In genomic region chr11:59616396-59616982, GRCh38 we compare ENCODE assay signal across 8 cellular contexts. TPM values are rescaled to one million over a fixed set of nuclear protein-coding genes. Genes with fewer than 3 reads are reported as not detected.
DNase-seq lines count a peak whose midpoint lies in the region; ATAC-seq and TF ChIP-seq lines count a peak whose summit lies in the region.

No MANE protein-coding gene starts in this region.

- H3K4me1 ChIP-seq in body of pancreas (peaks cover 38% of the 10 kb centered on the region), transverse colon (peaks cover 29 to 40% (median 35%) of the 10 kb centered on the region in 4 donors)

- H3K27me3 ChIP-seq in body of pancreas: no peaks in the 10 kb centered on the region
- no peaks in the 10 kb centered on the region for H3K27me3 ChIP-seq in transverse colon

- no peak for TF ChIP-seq CTCF in body of pancreas (IDR thresholded peaks at IDR 0.05)
- TF ChIP-seq CTCF in lower leg skin (IDR thresholded peaks at IDR 0.05): no peak
- TF ChIP-seq CTCF in transverse colon (IDR thresholded peaks at IDR 0.05): no peak

- no peak for ATAC-seq in body of pancreas
- ATAC-seq in GM21529 (IDR thresholded peaks at IDR 0.05; ENCODE audit: unreplicated experiment): no peak

- TF ChIP-seq POLR2A in body of pancreas (IDR thresholded peaks at IDR 0.05) (peak in 2 of 3 donors; percentile 66 to 71), lower leg skin (IDR thresholded peaks at IDR 0.05) (peak in 1 of 2 donors; percentile 8), transverse colon (IDR thresholded peaks at IDR 0.05) (peak; percentile 49)

- intact Hi-C loops in body of pancreas (cut with DNase I): no loop called here
- intact Hi-C loops in lower leg skin (cut with DNase I; ENCODE audit: low total_unique reads): no loop called here
- intact Hi-C loops in transverse colon (cut with DNase I; ENCODE audit: low total_unique reads): loop anchor here (5.0 kb wide), 1 partner anchor 51 kb away; the partner anchor contains the start of gene PATL1

- H3K36me3 ChIP-seq in body of pancreas (replicated peaks in 1 of 2; ENCODE audit: insufficient read depth in 1 of 2, low read depth in 2 of 2) (no peaks in the 10 kb centered on the region), transverse colon (no peaks in the 10 kb centered on the region)

- DNase-seq in ACHN: peak; percentile 10
- peak; percentile 9 for DNase-seq in HPDE6-E6E7 (ENCODE audit: extremely low spot score)
- no peak for DNase-seq in body of pancreas
- no peak for DNase-seq in lower leg skin (ENCODE audit: low spot score in 2 of 2)
- DNase-seq in transverse colon: no peak
- no peak for DNase-seq in NCI-H1930 (lab: John Stamatoyannopoulos, UW)
- no peak for DNase-seq in NAMALWA (ENCODE audit: low spot score)

- H3K27ac ChIP-seq in body of pancreas: peak overlapping the region; percentile 76 to 99 (median 90)
- peak overlapping the region; percentile 93 to 99 (median 96) for H3K27ac ChIP-seq in transverse colon

- no peak overlapping the region for H3K4me3 ChIP-seq in body of pancreas
- H3K4me3 ChIP-seq in lower leg skin (ENCODE audit: low read depth, poor library complexity, severe bottlenecking): peak overlapping the region; percentile 21
- H3K4me3 ChIP-seq in transverse colon: peak overlapping the region; percentile 27 to 54 (median 38)

- H3K9me3 ChIP-seq in body of pancreas: no peaks in the 10 kb centered on the region
- H3K9me3 ChIP-seq in transverse colon: no peaks in the 10 kb centered on the region

- 4 to 5% methylated on average over 18 of the region's 18 CpGs for WGBS in body of pancreas, 2 donors
- WGBS in lower leg skin, 2 donors: 9 to 12% methylated on average over 18 of the region's 18 CpGs
- WGBS in transverse colon (ENCODE audit: low coverage in 1 of 2), 2 donors: 13 to 42% methylated on average over 6 to 18 of the region's 18 CpGs

- in situ Hi-C loops in ACHN (cut with HindIII; ENCODE audit: low pct_ligation_motif_present, low pct_unique_long_range_greater_than_20kb, low sequenced_read_pairs): no loop called here
- in situ Hi-C loops in transverse colon (cut with MboI; ENCODE audit: low pct_ligation_motif_present in 1 of 4, low pct_unique_long_range_greater_than_20kb in 1 of 4, low sequenced_read_pairs in 3 of 4): loop anchor here in 1 of 4 donors (5.0 kb wide), 1 partner anchor 51 kb away; the partner anchor contains the start of gene PATL1

- TF ChIP-seq EP300 in transverse colon (IDR thresholded peaks at IDR 0.05; ENCODE audit: low read depth): no peak

RNA-seq across cellular contexts. Expression of gene OSBP, which starts 0.9 kb away (rescaled TPM):
- total RNA-seq in body of pancreas: 10 to 100 TPM; 28.5 to 30.3 TPM
- 10 to 100 TPM; 42.4 to 52.9 (median 43.8) TPM for total RNA-seq in lower leg skin
- 10 to 100 TPM; 27.7 to 59.1 (median 47.2) TPM for total RNA-seq in transverse colon

RNA-seq across cellular contexts. Expression of gene PATL1, which starts 52.3 kb away (rescaled TPM):
- total RNA-seq in body of pancreas: 1 to 10 TPM; 6.5 to 9.6 TPM
- 10 to 100 TPM; 17.4 to 21.7 (median 18.5) TPM for total RNA-seq in lower leg skin
- total RNA-seq in transverse colon: 10 to 100 TPM; 13.5 to 93.9 (median 20.9) TPM

Comparison
In these comparisons a context has a peak if more than half of its experiments do, and no peak if none do; other contexts are left out.
1. DNase-seq: peak in ACHN (single experiment) and HPDE6-E6E7 (single experiment); none in body of pancreas (0 of 4), lower leg skin (0 of 2), transverse colon (single experiment), NCI-H1930 (0 of 2) and NAMALWA (single experiment).
2. H3K4me3 ChIP-seq: peak in lower leg skin (single experiment) and transverse colon (4 of 4); none in body of pancreas (0 of 2).